Comparison of ENCODE assay signal across 8 cellular contexts in genomic region chr6:119742188-119742803, GRCh38.
A peak's percentile ranks its signal among the peaks of the same experiment; 100 is the strongest.
DNase-seq lines count a peak whose midpoint lies in the region; ATAC-seq, FAIRE-seq and TF ChIP-seq lines count a peak whose summit lies in the region.

No MANE protein-coding gene starts in this region.

- DNase-seq in DMS53 (lab: John Stamatoyannopoulos, UW) (peak; percentile 72), GM20000 (ENCODE audit: low spot score) (peak; percentile 42), RCC 7860 (ENCODE audit: low spot score) (peak; percentile 6), cardiac septum (ENCODE audit: low spot score) (peak; percentile 74), retina (peak; percentile 64), NCI-H1092 treated with DMSO at 0.1 percent for 48 hours (lab: John Stamatoyannopoulos, UW) (no peak)
- DNase-seq in activated naive CD4-positive, alpha-beta T cell (lab: John Stamatoyannopoulos, UW): peak in 3 of 4 experiments; percentile 1 to 16 (median 16)

- TF ChIP-seq CTCF in GM20000 (IDR thresholded peaks at IDR 0.05; ENCODE audit: extremely low read depth, missing control alignments): peak; percentile 86

- intact Hi-C loops in cardiac septum (cut with DNase I): loop anchor here (10.0 kb wide), 1 partner anchor 587 kb away; no protein-coding TSS in a partner anchor

- peak; percentile 74 for ATAC-seq in HG03558 (IDR thresholded peaks at IDR 0.05; ENCODE audit: extremely low read depth, unreplicated experiment)

- no peak for FAIRE-seq in RCC 7860 (lab: Jason Lieb, UNC)
